Comparison of ENCODE assay signal across 8 cellular contexts in the genomic region with DNA sequence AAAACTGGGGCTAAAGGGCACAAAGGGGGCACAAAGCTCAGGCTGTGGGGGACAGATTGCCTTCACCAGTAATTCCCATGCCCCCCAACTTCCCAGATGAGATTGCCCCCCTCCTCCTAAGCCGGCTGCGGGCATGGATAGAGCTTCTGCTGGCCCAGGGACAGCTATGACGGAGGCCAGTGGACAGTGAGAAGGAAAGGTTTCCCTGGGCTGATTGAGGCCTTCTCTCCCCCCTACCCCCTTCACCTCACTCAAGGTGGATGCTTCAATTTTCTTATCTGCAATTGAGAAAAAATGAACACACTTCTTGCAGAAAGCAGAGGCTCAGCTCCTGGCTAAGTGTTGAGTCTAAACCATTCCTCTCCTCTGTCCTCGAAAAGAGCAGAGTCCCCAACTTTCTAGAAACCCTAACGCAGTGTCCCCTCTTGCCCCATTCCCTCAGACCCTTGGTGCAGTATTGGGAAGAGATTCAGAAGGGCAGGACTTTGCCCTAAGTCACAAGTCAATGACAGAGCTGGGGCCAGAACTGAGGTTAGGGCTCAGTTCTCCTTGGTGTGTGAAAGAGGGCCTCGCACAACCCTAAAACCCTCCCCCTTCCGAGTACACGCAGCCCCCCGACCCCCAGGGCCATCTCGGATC. TPM values are rescaled to one million over a fixed set of nuclear protein-coding genes. Genes with fewer than 3 reads are reported as not detected.
DNase-seq lines count a peak whose midpoint lies in the region; ATAC-seq and TF ChIP-seq lines count a peak whose summit lies in the region.

No MANE protein-coding gene starts in this region.

- H3K27me3 Mint-ChIP-seq in endothelial cell (ENCODE audit: unreplicated experiment): no peaks in the 10 kb centered on the region
- H3K27me3 Mint-ChIP-seq in natural killer cell (ENCODE audit: low read depth in 2 of 2): no peaks in the 10 kb centered on the region

- H3K9me3 Mint-ChIP-seq in endothelial cell (ENCODE audit: unreplicated experiment) (no peaks in the 10 kb centered on the region), natural killer cell (no peaks in the 10 kb centered on the region)

- no peaks in the 10 kb centered on the region for H3K9me2 ChIP-seq in PC-3 (replicated peaks; ENCODE audit: low read length)

- TSS peak; percentile 41 for BruUV-seq in PC-3 (replicated peaks; lab: Mats Ljungman, UMichigan)

- H2AFZ ChIP-seq in PC-3 (ENCODE audit: low read length): no peak overlapping the region

- H3K4me2 ChIP-seq in PC-3 (ENCODE audit: low read length): peak overlapping the region; percentile 98

- no peaks in the 10 kb centered on the region for H3K36me3 Mint-ChIP-seq in endothelial cell (ENCODE audit: low read depth, unreplicated experiment)
- H3K36me3 Mint-ChIP-seq in natural killer cell: no peaks in the 10 kb centered on the region

- H3K27ac Mint-ChIP-seq in endothelial cell (ENCODE audit: unreplicated experiment) (no peak overlapping the region), natural killer cell (peak overlapping the region in 1 of 2 donors; percentile 29)

- H3K4me1 ChIP-seq in PC-3 (ENCODE audit: insufficient read depth, low read length): peaks cover 52% of the 10 kb centered on the region

- H3K9ac ChIP-seq in PC-3 (ENCODE audit: low read length): peak overlapping the region; percentile 91

- peaks cover 41% of the 10 kb centered on the region for H3K4me1 Mint-ChIP-seq in endothelial cell (ENCODE audit: unreplicated experiment)
- H3K4me1 Mint-ChIP-seq in natural killer cell: peaks cover 0 to 15% of the 10 kb centered on the region in 2 donors

- H3K4me3 Mint-ChIP-seq in endothelial cell (ENCODE audit: unreplicated experiment) (peak overlapping the region; percentile 73), natural killer cell (peak overlapping the region; percentile 78)

- POLR2A ChIA-PET in BJ (lab: Charles Lee): interaction anchor here (0.6 to 2.5 kb wide), 2 partner anchors 10 to 432 kb away, joined by 3 to 8 read pairs; no protein-coding TSS in a partner anchor
- POLR2A ChIA-PET in PC-3 (lab: Charles Lee; ENCODE audit: unreplicated experiment): interaction anchor here (1.0 kb wide), 1 partner anchor 15 kb away, joined by 5 read pairs; a partner anchor contains a TSS

- intact Hi-C loops in PC-3 (cut with micrococcal nuclease) (loop anchor here (10.0 kb wide), 1 partner anchor 427 kb away; no protein-coding TSS in a partner anchor), natural killer cell (cut with micrococcal nuclease) (no loop called here)

- peak overlapping the region; percentile 95 for H3K27ac ChIP-seq in PC-3 (ENCODE audit: low read length)

- no peaks in the 10 kb centered on the region for H3K9me3 ChIP-seq in PC-3 (ENCODE audit: low read length)

- H3K27me3 ChIP-seq in BJ (ENCODE audit: control insufficient read depth, insufficient read depth, low read length) (no peaks in the 10 kb centered on the region), PC-3 (ENCODE audit: low read length) (no peaks in the 10 kb centered on the region)

- CTCF ChIA-PET in BJ (lab: Yijun Ruan, JAX): interaction anchor here (0.8 to 2.7 kb wide), 6 partner anchors 15 to 276 kb away, joined by 3 to 12 read pairs (median 4); a partner anchor contains a TSS
- CTCF ChIA-PET in PC-3 (lab: Charles Lee): interaction anchor here (0.6 to 1.4 kb wide), 3 partner anchors 13 to 27 kb away, joined by 4 to 5 read pairs (median 4); a partner anchor contains a TSS

- peak overlapping the region; percentile 62 for H3K4me3 ChIP-seq in BJ (ENCODE audit: low read depth, low read length)
- H3K4me3 ChIP-seq in PC-3 (ENCODE audit: low read length): peak overlapping the region; percentile 97

- ATAC-seq in PC-3 (no peak), natural killer cell (peak in 2 of 3 donors; percentile 4 to 18)

- H4K20me1 ChIP-seq in PC-3 (ENCODE audit: low read length): peaks cover 26% of the 10 kb centered on the region

- H3K36me3 ChIP-seq in BJ (ENCODE audit: control insufficient read depth, insufficient read depth, low read length): peaks cover 3% of the 10 kb centered on the region; the same call in 1 of the 2 replicates
- no peaks in the 10 kb centered on the region for H3K36me3 ChIP-seq in PC-3 (ENCODE audit: low read depth, low read length)

- H3K79me2 ChIP-seq in PC-3 (ENCODE audit: low read length): peaks cover 55% of the 10 kb centered on the region

- peaks cover 21% of the 10 kb centered on the region for H3F3A ChIP-seq in PC-3 (ENCODE audit: low read length, unreplicated experiment)

- TF ChIP-seq CTCF in BJ (IDR thresholded peaks at IDR 0.05; ENCODE audit: insufficient read depth, low read depth, low read length) (no peak), PC-3 (conservative IDR thresholded peaks at IDR 0.05; ENCODE audit: low read depth, low read length) (no peak), endothelial cell (IDR thresholded peaks at IDR 0.05; ENCODE audit: unreplicated experiment) (no peak), natural killer cell (IDR thresholded peaks at IDR 0.05) (no peak)

- no peak for DNase-seq in BJ (ENCODE audit: low read depth)
- DNase-seq in PC-3: no peak
- DNase-seq in endothelial cell (ENCODE audit: low spot score): no peak
- DNase-seq in natural killer cell: no peak
- no peak for DNase-seq in NCI-H524 treated with DMSO at 0.1 percent for 48 hours (lab: John Stamatoyannopoulos, UW)
- DNase-seq in NCI-H345 (lab: John Stamatoyannopoulos, UW): no peak
- no peak for DNase-seq in NCI-H510A treated with DMSO at 0.1 percent for 48 hours (lab: John Stamatoyannopoulos, UW)
- DNase-seq in DMS 273 treated with DMSO at 0.1 percent for 48 hours (lab: John Stamatoyannopoulos, UW): no peak

RNA-seq across cellular contexts. Expression of a gene that starts 0.8 kb away (rescaled TPM):
- 147 and 153 TPM in 2 replicates for polyA plus RNA-seq in BJ (2011; rRNA removed)
- polyA minus RNA-seq in BJ (2011; rRNA and poly(A)+ RNA removed): 140 and 225 TPM in 2 replicates
- total RNA-seq in PC-3 (2014; rRNA removed): 134 and 167 TPM in 2 replicates
- total RNA-seq in endothelial cell (ENCODE audit: unreplicated experiment): 7.4 TPM
- total RNA-seq in natural killer cell: 1 to 10 TPM in 2 of 3 donors, under 1 TPM in 1; 0.45 to 1.8 (median 1.5) TPM

RNA-seq across cellular contexts. Expression of a gene that starts 15.5 kb away (rescaled TPM):
- 38.8 and 71.4 TPM in 2 replicates for polyA plus RNA-seq in BJ (2011; rRNA removed)
- polyA minus RNA-seq in BJ (2011; rRNA and poly(A)+ RNA removed): 35.1 and 67.8 TPM in 2 replicates
- total RNA-seq in PC-3 (2014; rRNA removed) (32.5 and 45.2 TPM in 2 replicates), endothelial cell (ENCODE audit: unreplicated experiment) (20.0 TPM), natural killer cell (10 to 100 TPM; 73.8 to 77.4 (median 74.0) TPM)

RNA-seq across cellular contexts. Expression of a gene that starts 30.7 kb away (rescaled TPM):
- not detected in 2 replicates for polyA plus RNA-seq in BJ (2011; rRNA removed)
- not detected in 2 replicates for polyA minus RNA-seq in BJ (2011; rRNA and poly(A)+ RNA removed)
- total RNA-seq in PC-3 (2014; rRNA removed) (not detected in 2 replicates), endothelial cell (ENCODE audit: unreplicated experiment) (not detected), natural killer cell (under 1 TPM in 1 of 3 donors, not detected in 2; 0.14 TPM)

RNA-seq across cellular contexts. Expression of a gene that starts 39.3 kb away (rescaled TPM):
- 0.05 and 0.06 TPM in 2 replicates for polyA plus RNA-seq in BJ (2011; rRNA removed)
- not detected in 2 replicates for polyA minus RNA-seq in BJ (2011; rRNA and poly(A)+ RNA removed)
- total RNA-seq in PC-3 (2014; rRNA removed) (0.33 TPM in 1 of 2 replicates, not detected in the other), endothelial cell (ENCODE audit: unreplicated experiment) (not detected), natural killer cell (not detected)

RNA-seq across cellular contexts. Expression of a gene that starts 40.8 kb away (rescaled TPM):
- polyA plus RNA-seq in BJ (2011; rRNA removed): not detected in 2 replicates
- polyA minus RNA-seq in BJ (2011; rRNA and poly(A)+ RNA removed): not detected in 2 replicates
- not detected in 2 replicates for total RNA-seq in PC-3 (2014; rRNA removed)
- not detected for total RNA-seq in endothelial cell (ENCODE audit: unreplicated experiment)
- total RNA-seq in natural killer cell: not detected

Comparison
In these comparisons a context has a peak if more than half of its experiments do, and no peak if none do; other contexts are left out.
1. RNA of a gene that starts 0.8 kb away (total RNA-seq): 134 to 167 TPM in PC-3; 7.4 TPM in endothelial cell (single experiment) and 0.45 to 1.8 TPM in natural killer cell; every median in the first group is over 10 times any median in the second.